1 cellular context compared by ENCODE assay signal in the genomic region with DNA sequence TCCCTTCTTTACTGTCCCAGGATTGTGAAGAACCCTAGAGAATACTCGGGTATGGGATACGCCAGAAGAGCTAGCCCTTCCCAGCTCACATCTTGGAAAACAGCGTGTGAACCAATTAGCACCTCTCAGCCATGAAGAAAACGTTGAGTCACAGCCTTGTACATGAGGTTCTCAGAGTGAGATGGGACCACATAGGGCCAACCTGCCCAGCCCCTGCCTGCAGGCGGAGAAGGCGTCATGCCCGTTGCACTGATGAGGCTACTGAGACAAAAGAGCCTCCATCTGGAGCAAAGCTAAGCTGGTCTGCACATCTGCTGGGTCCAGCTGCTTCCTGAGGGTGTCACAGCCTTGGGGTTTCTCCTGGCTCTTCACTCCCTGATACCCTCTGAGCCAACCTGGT.
TF ChIP-seq lines count a peak whose summit lies in the region.

No MANE protein-coding gene starts in this region.

TF ChIP-seq in IMR-90, 13 proteins besides CTCF, POLR2A, EP300 and RAD21 (continued from another document):
- TF ChIP-seq MXI1 (IDR thresholded peaks at IDR 0.05; ENCODE audit: borderline replicate concordance, low read depth, low read length) = no peak
- TF ChIP-seq FOS (IDR thresholded peaks at IDR 0.05; ENCODE audit: low read depth, low read length) = no peak
- no peak for TF ChIP-seq MAZ (IDR thresholded peaks at IDR 0.05; ENCODE audit: borderline replicate concordance, low read depth, low read length)
- no peak for TF ChIP-seq RFX5 (IDR thresholded peaks at IDR 0.05; ENCODE audit: low read depth, low read length)
- no peak for TF ChIP-seq MAFK (IDR thresholded peaks at IDR 0.05; ENCODE audit: low read depth, low read length)
- no peak for TF ChIP-seq RCOR1 (IDR thresholded peaks at IDR 0.05; ENCODE audit: insufficient replicate concordance, low read length)
- no peak for TF ChIP-seq BHLHE40 (IDR thresholded peaks at IDR 0.05; ENCODE audit: low read depth, low read length)
- TF ChIP-seq CHD1 (IDR thresholded peaks at IDR 0.05; ENCODE audit: low read depth, low read length) = no peak
